In genomic region chr3:14410501-14411165, GRCh38 we compare ENCODE assay signal across 1 cellular context.
A peak's percentile ranks its signal among the peaks of the same experiment; 100 is the strongest.
TF ChIP-seq lines count a peak whose summit lies in the region.

No MANE protein-coding gene starts in this region.

TF ChIP-seq in K562, 482 proteins besides CTCF, POLR2A, EP300 and RAD21 (continued from another document and continues in another):
- TF ChIP-seq PBX2 (CRISPR knock-in tag; IDR thresholded peaks at IDR 0.05; ENCODE audit: low read depth) (no peak), PBX2 (tag; conservative IDR thresholded peaks at IDR 0.05; ENCODE audit: low read depth) (peak; percentile 73), FOSL1 (tag; conservative IDR thresholded peaks at IDR 0.05) (peak; percentile 94), RFX7 (CRISPR knock-in tag; IDR thresholded peaks at IDR 0.05) (0 out of 2 replicates have a peak, but pooled peaks have one; percentile 60), ELF2 (CRISPR knock-in tag; IDR thresholded peaks at IDR 0.05) (peak; percentile 65; the same call in 1 of the 2 replicates), CREB3 (tag; conservative IDR thresholded peaks at IDR 0.05; ENCODE audit: low read depth) (peak; percentile 88), ZNF707 (CRISPR knock-in tag; conservative IDR thresholded peaks at IDR 0.05) (no peak), NELFE (IDR thresholded peaks at IDR 0.05; ENCODE audit: insufficient read depth, insufficient read length) (no peak), SMARCA4 (IDR thresholded peaks at IDR 0.05) (peak; percentile 71), ZBTB17 (CRISPR knock-in tag; IDR thresholded peaks at IDR 0.05) (peak; percentile 81), MXD1 (CRISPR knock-in tag; IDR thresholded peaks at IDR 0.05; ENCODE audit: borderline replicate concordance, poor library complexity, severe bottlenecking) (no peak), SREBF2 (CRISPR knock-in tag; IDR thresholded peaks at IDR 0.05) (no peak), ILK (tag; IDR thresholded peaks at IDR 0.05; ENCODE audit: borderline replicate concordance, low read depth) (0 out of 2 replicates have a peak, but pooled peaks have one; percentile 25), DACH1 (IDR thresholded peaks at IDR 0.05; ENCODE audit: partially characterized antibody) (no peak), HES1 (IDR thresholded peaks at IDR 0.05; ENCODE audit: low read depth) (0 out of 2 replicates have a peak, but pooled peaks have one; percentile 23), ZNF23 (CRISPR knock-in tag; IDR thresholded peaks at IDR 0.05) (0 out of 2 replicates have a peak, but pooled peaks have one; percentile 3), ZMIZ1 (IDR thresholded peaks at IDR 0.05; ENCODE audit: low read depth in 2 of 2, low read length in 2 of 2) (peak in 1 of 2 experiments; percentile 65; a peak in 2 of 4 replicates), ZBTB9 (CRISPR knock-in tag; IDR thresholded peaks at IDR 0.05) (peak; percentile 54), KDM4B (IDR thresholded peaks at IDR 0.05; ENCODE audit: borderline replicate concordance in 2 of 2, low read depth in 1 of 2) (0 out of 4 replicates have a peak, but pooled peaks of 1 of the 2 experiments have one; percentile 1), NR0B1 (IDR thresholded peaks at IDR 0.05; ENCODE audit: partially characterized antibody) (no peak), HIVEP1 (CRISPR knock-in tag; IDR thresholded peaks at IDR 0.05) (peak; percentile 13; the same call in 1 of the 2 replicates), DMBX1 (CRISPR knock-in tag; IDR thresholded peaks at IDR 0.05; ENCODE audit: borderline replicate concordance) (peak; percentile 95), MAFK (IDR thresholded peaks at IDR 0.05; ENCODE audit: low read length) (peak; percentile 97), ZFP36 (IDR thresholded peaks at IDR 0.05; ENCODE audit: low read depth, low read length, partially characterized antibody) (no peak), HDAC2 (IDR thresholded peaks at IDR 0.05) (peak; percentile 74), BDP1 (IDR thresholded peaks at IDR 0.05; ENCODE audit: insufficient read depth, insufficient read length) (no peak), ZNF584 (CRISPR knock-in tag; IDR thresholded peaks at IDR 0.05; ENCODE audit: low read depth) (peak; percentile 96), HNRNPL (IDR thresholded peaks at IDR 0.05; ENCODE audit: low read depth, low read length) (peak; percentile 68; the same call in 1 of the 2 replicates), CHCHD3 (CRISPR knock-in tag; IDR thresholded peaks at IDR 0.05) (peak; percentile 18; the same call in 1 of the 2 replicates), SMARCC2 (IDR thresholded peaks at IDR 0.05; ENCODE audit: low read depth) (peak; percentile 55; the same call in 1 of the 2 replicates), NR4A1 (CRISPR knock-in tag; IDR thresholded peaks at IDR 0.05) (no peak), NR4A1 (tag; IDR thresholded peaks at IDR 0.05) (peak; percentile 91), IRF9 (tag; IDR thresholded peaks at IDR 0.05) (peak; percentile 41), BHLHE40 (IDR thresholded peaks at IDR 0.05; ENCODE audit: low read length) (peak; percentile 27; the same call in 1 of the 2 replicates), ZNF655 (CRISPR knock-in tag; IDR thresholded peaks at IDR 0.05) (no peak), STAT6 (CRISPR knock-in tag; IDR thresholded peaks at IDR 0.05) (peak; percentile 89), HDAC3 (IDR thresholded peaks at IDR 0.05; ENCODE audit: borderline replicate concordance, partially characterized antibody) (no peak), RHOXF2B (CRISPR knock-in tag; conservative IDR thresholded peaks at IDR 0.05) (peak; percentile 87; the same call in 1 of the 2 replicates), GMEB1 (CRISPR knock-in tag; IDR thresholded peaks at IDR 0.05) (no peak; the same call in 1 of the 2 replicates), TAL1 (IDR thresholded peaks at IDR 0.05) (no peak)
